ENCODE assay signal across 14 cellular contexts in genomic region chr2:215870088-215870490, GRCh38.
DNase-seq lines count a peak whose midpoint lies in the region; ATAC-seq and TF ChIP-seq lines count a peak whose summit lies in the region.
"Had no signal": no experiment of that assay in that cellular context is flagged by ENCODE, and none has a peak within 500 bp of the region (broad histone marks: within the 10 kb centered on the region; RNA-seq: fewer than 3 reads in every experiment).

No MANE protein-coding gene starts in this region.

- H3K27ac ChIP-seq in heart right ventricle: peak overlapping the region in 6 of 10 donors; percentile 24 to 54 (median 40)
- peak overlapping the region; percentile 6 for H3K27ac ChIP-seq in subcutaneous abdominal adipose tissue (ENCODE audit: low read depth, low read length)
- no peak overlapping the region for H3K27ac ChIP-seq in vagina

- H3K4me1 Mint-ChIP-seq in WTC11: peaks cover 12% of the 10 kb centered on the region
- H3K4me1 Mint-ChIP-seq: activated T-helper 17 cell treated with anti-CD3 and anti-CD28 coated beads, Interleukin-2, amount 50 U/mL, for 72 hours had no signal

- CTCF ChIA-PET in WTC11 (lab: Charles Lee): interaction anchor here (0.8 to 1.7 kb wide), 3 partner anchors 10 to 73 kb away, joined by 3 to 10 read pairs (median 4); no protein-coding TSS in a partner anchor

- no peaks in the 10 kb centered on the region for H3K9me3 Mint-ChIP-seq in WTC11
- H3K9me3 Mint-ChIP-seq: activated T-helper 17 cell treated with anti-CD3 and anti-CD28 coated beads, Interleukin-2, amount 50 U/mL, for 72 hours had no signal

- no peaks in the 10 kb centered on the region for H3K36me3 Mint-ChIP-seq in WTC11

- ATAC-seq in WTC11: no peak
- ATAC-seq in heart right ventricle: peak in 6 of 8 donors; percentile 24 to 79 (median 66)
- ATAC-seq in HG03442 (IDR thresholded peaks at IDR 0.05; ENCODE audit: unreplicated experiment): no peak
- ATAC-seq in GM21447 (IDR thresholded peaks at IDR 0.05; ENCODE audit: unreplicated experiment): no peak
- ATAC-seq: activated T-helper 17 cell treated with anti-CD3 and anti-CD28 coated beads, Interleukin-2, amount 50 U/mL, for 72 hours had no signal

- no peaks in the 10 kb centered on the region for H3K36me3 ChIP-seq in heart right ventricle
- no peaks in the 10 kb centered on the region for H3K36me3 ChIP-seq in subcutaneous abdominal adipose tissue (ENCODE audit: control insufficient read depth in 5 of 5, insufficient read depth in 5 of 5, low read length in 5 of 5)
- no peaks in the 10 kb centered on the region for H3K36me3 ChIP-seq in vagina

- intact Hi-C loops in heart right ventricle (cut with DNase I): no loop called here
- intact Hi-C loops in vagina (cut with DNase I): no loop called here

- H3K27me3 Mint-ChIP-seq in WTC11 (ENCODE audit: low read depth): no peaks in the 10 kb centered on the region

- TF ChIP-seq CTCF in WTC11 (IDR thresholded peaks at IDR 0.05) (no peak), heart right ventricle (IDR thresholded peaks at IDR 0.05) (no peak), vagina (IDR thresholded peaks at IDR 0.05) (no peak)

- H3K4me3 Mint-ChIP-seq in WTC11: no peak overlapping the region
- H3K4me3 Mint-ChIP-seq: activated T-helper 17 cell treated with anti-CD3 and anti-CD28 coated beads, Interleukin-2, amount 50 U/mL, for 72 hours had no signal

- H3K27me3 ChIP-seq in heart right ventricle: no peaks in the 10 kb centered on the region
- no peaks in the 10 kb centered on the region for H3K27me3 ChIP-seq in subcutaneous abdominal adipose tissue (ENCODE audit: control insufficient read depth in 5 of 5, insufficient read depth in 4 of 5, low read length in 5 of 5)
- no peaks in the 10 kb centered on the region for H3K27me3 ChIP-seq in vagina

- H3K9ac ChIP-seq in subcutaneous abdominal adipose tissue (ENCODE audit: low read length in 5 of 5): no peak overlapping the region

- POLR2A ChIA-PET in WTC11 (lab: Charles Lee): no interaction called here

- no peak for TF ChIP-seq POLR2A in vagina (IDR thresholded peaks at IDR 0.05)

- H3K27ac Mint-ChIP-seq in WTC11: no peak overlapping the region
- H3K27ac Mint-ChIP-seq: activated T-helper 17 cell treated with anti-CD3 and anti-CD28 coated beads, Interleukin-2, amount 50 U/mL, for 72 hours had no signal

- WGBS in heart right ventricle, 2 donors: 82 to 87% methylated on average over 3 of the region's 3 CpGs

- peaks cover 0 to 11% (median 0%) of the 10 kb centered on the region in 9 donors for H3K4me1 ChIP-seq in heart right ventricle
- H3K4me1 ChIP-seq in subcutaneous abdominal adipose tissue (ENCODE audit: control insufficient read depth in 5 of 5, insufficient read depth in 5 of 5, low read length in 5 of 5): peaks cover 0 to 3% (median 0%) of the 10 kb centered on the region in 5 donors
- no peaks in the 10 kb centered on the region for H3K4me1 ChIP-seq in vagina

- DNase-seq in NCI-H748 (lab: John Stamatoyannopoulos, UW; ENCODE audit: unreplicated experiment) (peak; percentile 37), NCI-H748 treated with DMSO at 0.1 percent for 48 hours (lab: John Stamatoyannopoulos, UW) (no peak), WTC11 (ENCODE audit: low spot score) (no peak), heart right ventricle (peak in 1 of 2 donors; percentile 22), vagina (ENCODE audit: extremely low spot score in 2 of 2) (no peak)
- DNase-seq: cortex of kidney; GDM1; NCI-H1092 treated with DMSO at 0.1 percent for 48 hours; stimulated activated CD4-positive, alpha-beta T cell treated with anti-CD3 and anti-CD28 coated beads, Interleukin-4, amount 100 ng/mL, for 24 hours; substantia nigra had no signal

- H3K9me3 ChIP-seq in heart right ventricle (no peaks in the 10 kb centered on the region), subcutaneous abdominal adipose tissue (ENCODE audit: control insufficient read depth in 5 of 5, low read length in 5 of 5) (no peaks in the 10 kb centered on the region), vagina (no peaks in the 10 kb centered on the region)

- H3K4me3 ChIP-seq in heart right ventricle (no peak overlapping the region), subcutaneous abdominal adipose tissue (ENCODE audit: low read depth in 1 of 5, low read length in 5 of 5) (no peak overlapping the region), vagina (no peak overlapping the region)

TF ChIP-seq in WTC11, 78 proteins besides CTCF, POLR2A, EP300 and RAD21:
- TF ChIP-seq ZNF281 (CRISPR knock-in tag; IDR thresholded peaks at IDR 0.05) (no peak), HMGA2 (CRISPR knock-in tag; IDR thresholded peaks at IDR 0.05) (no peak), GABPB1 (CRISPR knock-in tag; IDR thresholded peaks at IDR 0.05) (peak; percentile 98), SMAD3 (CRISPR knock-in tag; IDR thresholded peaks at IDR 0.05; ENCODE audit: borderline replicate concordance) (no peak), STAT6 (CRISPR knock-in tag; conservative IDR thresholded peaks at IDR 0.05; ENCODE audit: low read depth) (no peak)

Comparison
In these comparisons a context has a peak if more than half of its experiments do, and no peak if none do; other contexts are left out.
1. ATAC-seq: peak in heart right ventricle (6 of 8); none in WTC11 (single experiment), HG03442 (single experiment) and GM21447 (single experiment).